In genomic region chr2:7194950-7195349, GRCh38 we compare ENCODE assay signal across 25 cellular contexts.
"Had no signal": no experiment of that assay in that cellular context is flagged by ENCODE, and none has a peak within 500 bp of the region (broad histone marks: within the 10 kb centered on the region; RNA-seq: fewer than 3 reads in every experiment).

No MANE protein-coding gene starts in this region.

- H3K27ac ChIP-seq: colonic mucosa, epithelial cell of prostate, esophagus squamous epithelium, gastrocnemius medialis, heart right ventricle, left lung, lower lobe of right lung had no signal

- DNase-seq: colonic mucosa; cortex of kidney; effector CD8-positive, alpha-beta T cell; effector memory CD8-positive, alpha-beta T cell; endodermal cell; erythroblast; esophagus squamous epithelium; foreskin fibroblast; foreskin melanocyte; gastrocnemius medialis; glutamatergic neuron; head of caudate nucleus; heart right ventricle; hippocampal formation; left cardiac atrium; left lung; left ventricle myocardium superior; lower lobe of right lung; mesenchymal stem cell; mucosa of descending colon; naive B cell had no signal

- H3K9me3 ChIP-seq: colonic mucosa, esophagus squamous epithelium, gastrocnemius medialis, heart right ventricle, left lung, lower lobe of right lung, mucosa of descending colon had no signal

- H3K9me3 Mint-ChIP-seq: effector memory CD8-positive, alpha-beta T cell; endodermal cell had no signal

- H3K27ac Mint-ChIP-seq: dendritic cell treated with granulocyte-macrophage colony-stimulating factor and Interleukin-4, amounts not matched to agents 40 ng/mL and 50 ng/mL, for 4 days; effector memory CD8-positive, alpha-beta T cell; endodermal cell; mesothelial cell of epicardium had no signal

- H3K4me3 Mint-ChIP-seq: dendritic cell treated with granulocyte-macrophage colony-stimulating factor and Interleukin-4, amounts not matched to agents 40 ng/mL and 50 ng/mL, for 4 days; effector memory CD8-positive, alpha-beta T cell; endodermal cell; mesothelial cell of epicardium; naive B cell had no signal

- H3K4me3 ChIP-seq: colonic mucosa, esophagus squamous epithelium, gastrocnemius medialis, heart right ventricle, left lung, lower lobe of right lung, mucosa of descending colon had no signal

- H3K4me1 Mint-ChIP-seq: naive B cell had no signal

- H3K36me3 ChIP-seq: colonic mucosa, esophagus squamous epithelium, gastrocnemius medialis, heart right ventricle, left lung, lower lobe of right lung had no signal

- ATAC-seq: effector memory CD8-positive, alpha-beta T cell; esophagus mucosa; gastrocnemius medialis; heart right ventricle; left cardiac atrium; left lung; left ventricle myocardium superior; lower lobe of right lung; mucosa of descending colon had no signal
